Comparison of ENCODE assay signal across 17 cellular contexts in genomic region chr1:223815020-223815853, GRCh38. TPM values are rescaled to one million over a fixed set of nuclear protein-coding genes. Genes with fewer than 3 reads are reported as not detected.
A peak's percentile ranks its signal among the peaks of the same experiment; 100 is the strongest.
DNase-seq lines count a peak whose midpoint lies in the region; ATAC-seq and TF ChIP-seq lines count a peak whose summit lies in the region.
"Had no signal": no experiment of that assay in that cellular context is flagged by ENCODE, and none has a peak within 500 bp of the region (broad histone marks: within the 10 kb centered on the region; RNA-seq: fewer than 3 reads in every experiment).

No MANE protein-coding gene starts in this region.

- WGBS in endodermal cell (ENCODE audit: insufficient coverage in 1 of 2, insufficient read length in 1 of 2), 2 experiments, result 76 to 81% methylated on average over 3 to 4 of the region's 4 CpGs
- WGBS in esophagus muscularis mucosa, result 83% methylated on average over 4 of the region's 4 CpGs

- no peaks in the 10 kb centered on the region for H3K27me3 Mint-ChIP-seq in CD4-positive, CD25-positive, alpha-beta regulatory T cell
- H3K27me3 Mint-ChIP-seq in endodermal cell (ENCODE audit: insufficient read depth) (no peaks in the 10 kb centered on the region), osteocyte (ENCODE audit: unreplicated experiment) (no peaks in the 10 kb centered on the region)

- H3K4me1 ChIP-seq in CD4-positive, CD25-positive, alpha-beta regulatory T cell (ENCODE audit: control insufficient read depth, insufficient read depth, low read length, poor library complexity, severe bottlenecking), result peaks cover 13% of the 10 kb centered on the region
- peaks cover 0 to 28% of the 10 kb centered on the region in 2 experiments; a peak in 2 of 4 replicates for H3K4me1 ChIP-seq in HCT116 (ENCODE audit: control insufficient read depth in 1 of 2, insufficient read depth in 2 of 2, low read length in 2 of 2)
- peaks cover 26% of the 10 kb centered on the region for H3K4me1 ChIP-seq in endodermal cell (ENCODE audit: control insufficient read depth, insufficient read depth, low read length)
- peaks cover 10 to 27% (median 22%) of the 10 kb centered on the region in 4 donors for H3K4me1 ChIP-seq in esophagus muscularis mucosa

- no peaks in the 10 kb centered on the region for H3K9me2 ChIP-seq in HCT116 (ENCODE audit: insufficient read depth)

- intact Hi-C loops in HCT116 (cut with micrococcal nuclease) (loop anchor here (10.0 kb wide), 1 partner anchor 520 kb away; the partner anchor contains the start of gene NVL), esophagus muscularis mucosa (cut with DNase I) (no loop called here)

- no peaks in the 10 kb centered on the region for H3K9me3 Mint-ChIP-seq in CD4-positive, CD25-positive, alpha-beta regulatory T cell
- H3K9me3 Mint-ChIP-seq in endodermal cell (no peaks in the 10 kb centered on the region), osteocyte (ENCODE audit: unreplicated experiment) (no peaks in the 10 kb centered on the region)
- H3K9me3 Mint-ChIP-seq: brain; CD8-positive, alpha-beta T cell had no signal

- peaks cover 10% of the 10 kb centered on the region; the same call in 1 of the 2 replicates for H4K20me1 ChIP-seq in HCT116 (ENCODE audit: insufficient read depth)

- TF ChIP-seq POLR2A in HCT116 (IDR thresholded peaks at IDR 0.05; ENCODE audit: borderline replicate concordance, extremely low read depth, insufficient read depth, insufficient read length), result no peak
- TF ChIP-seq POLR2A in esophagus muscularis mucosa (IDR thresholded peaks at IDR 0.05; ENCODE audit: low read depth), result no peak

- H2AFZ ChIP-seq in HCT116 (ENCODE audit: low read depth, low read length, poor library complexity, severe bottlenecking), result no peak overlapping the region

- H3K4me3 Mint-ChIP-seq in CD4-positive, CD25-positive, alpha-beta regulatory T cell, result no peak overlapping the region
- H3K4me3 Mint-ChIP-seq in endodermal cell (no peak overlapping the region), osteocyte (ENCODE audit: unreplicated experiment) (no peak overlapping the region)
- H3K4me3 Mint-ChIP-seq: brain; CD8-positive, alpha-beta T cell; immature natural killer cell had no signal

- TF ChIP-seq CTCF in HCT116 (IDR thresholded peaks at IDR 0.05 in 2 of 3, conservative IDR thresholded peaks at IDR 0.05 in 1 of 3; ENCODE audit: borderline replicate concordance in 1 of 3, insufficient read depth in 1 of 3, low read depth in 2 of 3, low read length in 2 of 3) (no peak), endodermal cell (conservative IDR thresholded peaks at IDR 0.05) (no peak), osteocyte (IDR thresholded peaks at IDR 0.05) (no peak), esophagus muscularis mucosa (IDR thresholded peaks at IDR 0.05) (no peak)

- peaks cover 30 to 40% (median 33%) of the 10 kb centered on the region in 4 donors for H3K4me1 Mint-ChIP-seq in CD4-positive, CD25-positive, alpha-beta regulatory T cell
- H3K4me1 Mint-ChIP-seq in endodermal cell, result peaks cover 42% of the 10 kb centered on the region
- H3K4me1 Mint-ChIP-seq in osteocyte (ENCODE audit: unreplicated experiment), result peaks cover 16% of the 10 kb centered on the region

- no peak for TF ChIP-seq RAD21 in HCT116 (IDR thresholded peaks at IDR 0.05; ENCODE audit: low read depth)

- no peaks in the 10 kb centered on the region for H3K9me3 ChIP-seq in CD4-positive, CD25-positive, alpha-beta regulatory T cell (ENCODE audit: control insufficient read depth in 2 of 2, low read length in 2 of 2)
- H3K9me3 ChIP-seq in HCT116 (ENCODE audit: control insufficient read depth in 1 of 2, insufficient read depth in 1 of 2, low read depth in 1 of 2, low read length in 2 of 2), result no peaks in the 10 kb centered on the region
- H3K9me3 ChIP-seq in endodermal cell (ENCODE audit: control insufficient read depth, low read length), result no peaks in the 10 kb centered on the region
- H3K9me3 ChIP-seq in esophagus muscularis mucosa, result no peaks in the 10 kb centered on the region
- H3K9me3 ChIP-seq: tibial nerve had no signal

- H3K79me2 ChIP-seq in HCT116 (ENCODE audit: insufficient read depth, low read length), result peaks cover 20% of the 10 kb centered on the region

- CTCF ChIA-PET in HCT116 (lab: Charles Lee), result interaction anchor here (0.6 kb wide), 1 partner anchor 69 kb away, joined by 3 read pairs; no protein-coding TSS in a partner anchor

- H3K36me3 ChIP-seq in CD4-positive, CD25-positive, alpha-beta regulatory T cell (ENCODE audit: control insufficient read depth, insufficient read depth, low read length), result peaks cover 20% of the 10 kb centered on the region
- peaks cover 2 to 3% of the 10 kb centered on the region in 2 experiments; a peak in 1 of 4 replicates for H3K36me3 ChIP-seq in HCT116 (ENCODE audit: control insufficient read depth in 1 of 2, insufficient read depth in 2 of 2, low read length in 2 of 2)
- H3K36me3 ChIP-seq in endodermal cell (ENCODE audit: control insufficient read depth, insufficient read depth, low read length), result peaks cover 53% of the 10 kb centered on the region
- H3K36me3 ChIP-seq in esophagus muscularis mucosa, result peaks cover 17 to 48% (median 28%) of the 10 kb centered on the region in 4 donors

- no TSS peak for BruUV-seq in HCT116 (replicated peaks; lab: Mats Ljungman, UMichigan)

- no peak for ATAC-seq in CD4-positive, CD25-positive, alpha-beta regulatory T cell (ENCODE audit: low read depth in 2 of 2)
- no peak; the same call in 1 of the 2 replicates for ATAC-seq in HCT116
- ATAC-seq: CD8-positive, alpha-beta T cell had no signal

- peak overlapping the region; percentile 58 for H3K4me2 ChIP-seq in HCT116 (ENCODE audit: low read length)

- TF ChIP-seq EP300 in esophagus muscularis mucosa (IDR thresholded peaks at IDR 0.05), result no peak

- H3K27ac ChIP-seq in CD4-positive, CD25-positive, alpha-beta regulatory T cell (ENCODE audit: insufficient read depth, low read length, poor library complexity, severe bottlenecking), result no peak overlapping the region
- H3K27ac ChIP-seq in HCT116 (ENCODE audit: low read depth, low read length), result no peak overlapping the region
- H3K27ac ChIP-seq in endodermal cell (ENCODE audit: low read depth, low read length), result no peak overlapping the region
- no peak overlapping the region for H3K27ac ChIP-seq in esophagus muscularis mucosa (replicated peaks in 1 of 4)
- H3K27ac ChIP-seq: foreskin keratinocyte, tibial nerve had no signal

- H3K36me3 Mint-ChIP-seq in CD4-positive, CD25-positive, alpha-beta regulatory T cell, result peaks cover 41% of the 10 kb centered on the region
- H3K36me3 Mint-ChIP-seq in endodermal cell (ENCODE audit: low read depth) (peaks cover 43% of the 10 kb centered on the region), osteocyte (ENCODE audit: unreplicated experiment) (peaks cover 29% of the 10 kb centered on the region)

- H3K9ac ChIP-seq in HCT116 (ENCODE audit: low read length) (no peak overlapping the region), endodermal cell (ENCODE audit: extremely low read depth, low read length, poor library complexity, severe bottlenecking) (no peak overlapping the region)

- H3K4me3 ChIP-seq in CD4-positive, CD25-positive, alpha-beta regulatory T cell (ENCODE audit: low read depth, low read length), result no peak overlapping the region
- H3K4me3 ChIP-seq in HCT116 (replicated peaks in 1 of 2; ENCODE audit: low read depth in 1 of 2, low read length in 2 of 2) (no peak overlapping the region), endodermal cell (ENCODE audit: low read length) (peak overlapping the region; percentile 39), esophagus muscularis mucosa (no peak overlapping the region)
- H3K4me3 ChIP-seq: tibial nerve had no signal

- RAD21 ChIA-PET in HCT116 (lab: Charles Lee; ENCODE audit: low non-redundant PET in 1 of 2, low total read pairs in 2 of 2, uncharacterized antibody in 2 of 2, unreplicated experiment in 2 of 2), result no interaction called here

- POLR2A ChIA-PET in HCT116 (lab: Charles Lee), result no interaction called here

- DNase-seq in CD4-positive, CD25-positive, alpha-beta regulatory T cell, result no peak
- DNase-seq in HCT116 (ENCODE audit: low read depth, low spot score), result no peak
- DNase-seq in endodermal cell, result no peak
- DNase-seq in osteocyte (ENCODE audit: extremely low spot score, unreplicated experiment), result no peak
- no peak for DNase-seq in esophagus muscularis mucosa (ENCODE audit: extremely low spot score)
- DNase-seq in hippocampal formation (lab: John Stamatoyannopoulos, UW), result no peak
- no peak for DNase-seq in NCI-H1930 (lab: John Stamatoyannopoulos, UW)
- DNase-seq: activated CD4-positive, CD25-positive, alpha-beta regulatory T cell treated with anti-CD3 and anti-CD28 coated beads, Interleukin-2, amount 50 U/mL, for 72 hours; activated T-cell treated with anti-CD3 and anti-CD28 coated beads, Interleukin-2, amount 50 U/mL, for 1 hour; CD8-positive, alpha-beta T cell; effector CD8-positive, alpha-beta T cell; immature natural killer cell; NCI-H1694 treated with DMSO at 0.1 percent for 48 hours; NCI-H526 had no signal

- no peaks in the 10 kb centered on the region for H3K27me3 ChIP-seq in CD4-positive, CD25-positive, alpha-beta regulatory T cell (ENCODE audit: control insufficient read depth, insufficient read depth, low read length)
- H3K27me3 ChIP-seq in HCT116 (ENCODE audit: insufficient read depth, low read length), result no peaks in the 10 kb centered on the region
- H3K27me3 ChIP-seq in endodermal cell (ENCODE audit: control insufficient read depth, insufficient read depth, low read length, poor library complexity, severe bottlenecking), result no peaks in the 10 kb centered on the region
- no peaks in the 10 kb centered on the region for H3K27me3 ChIP-seq in esophagus muscularis mucosa
- H3K27me3 ChIP-seq: foreskin keratinocyte, tibial nerve had no signal

- peak overlapping the region; percentile 21 to 53 (median 28) for H3K27ac Mint-ChIP-seq in CD4-positive, CD25-positive, alpha-beta regulatory T cell
- peak overlapping the region; percentile 52 for H3K27ac Mint-ChIP-seq in endodermal cell
- peak overlapping the region; percentile 8 for H3K27ac Mint-ChIP-seq in osteocyte (ENCODE audit: unreplicated experiment)
- H3K27ac Mint-ChIP-seq: CD8-positive, alpha-beta T cell had no signal

TF ChIP-seq in HCT116, 20 proteins besides CTCF, POLR2A, EP300 and RAD21 (continues in another document):
- TF ChIP-seq CEBPB (IDR thresholded peaks at IDR 0.05; ENCODE audit: low read depth) (no peak), ATF3 (IDR thresholded peaks at IDR 0.05) (no peak), YY1 (IDR thresholded peaks at IDR 0.05; ENCODE audit: extremely low read depth, insufficient replicate concordance, low read depth, low read length) (no peak)

RNA-seq across cellular contexts. Expression of gene TP53BP2, which starts 30.5 kb away (rescaled TPM):
- total RNA-seq in CD4-positive, CD25-positive, alpha-beta regulatory T cell, result 93.5 TPM
- polyA plus RNA-seq in CD4-positive, CD25-positive, alpha-beta regulatory T cell, result 1 to 10 TPM; 7.4 to 8.7 (median 7.9) TPM
- 38.2 TPM for total RNA-seq in HCT116 (2021; ENCODE audit: unreplicated experiment)
- polyA plus RNA-seq in HCT116 (2012), result 14.1 and 15.4 TPM in 2 replicates
- 10 to 100 TPM; 53.6 to 59.8 TPM for total RNA-seq in endodermal cell
- 40.4 TPM for polyA plus RNA-seq in endodermal cell (2013, experiment 1 of 2)
- polyA plus RNA-seq in endodermal cell (2013, experiment 2 of 2), result 41.3 TPM
- 58.7 and 63.6 TPM in 2 replicates for total RNA-seq in osteocyte
- 100 to 1,000 TPM in 1 of 4 donors, 10 to 100 TPM in 3; 26.6 to 106 (median 43.8) TPM for total RNA-seq in esophagus muscularis mucosa
